Comparison of ENCODE assay signal across 25 cellular contexts in the genomic region with DNA sequence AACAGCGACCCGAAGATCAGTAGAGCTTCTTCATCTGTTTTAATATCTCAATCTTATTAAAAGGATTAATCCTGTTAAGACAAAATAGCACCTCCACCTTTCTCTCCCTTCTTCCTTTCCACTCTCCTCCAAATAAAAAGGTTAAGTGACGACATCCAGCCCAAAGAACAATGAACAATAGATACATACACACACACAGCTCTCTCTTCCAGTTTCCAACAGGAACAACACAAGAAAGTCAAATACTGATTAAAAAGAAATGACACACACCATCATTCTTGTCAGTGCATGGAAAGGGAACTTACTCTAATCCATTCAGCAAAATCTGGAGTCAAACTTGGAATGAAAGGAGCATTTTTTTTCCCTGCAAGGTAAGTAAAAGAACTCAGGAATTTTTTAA. TPM values are rescaled to one million over a fixed set of nuclear protein-coding genes. Genes with fewer than 3 reads are reported as not detected.
DNase-seq lines count a peak whose midpoint lies in the region; ATAC-seq and TF ChIP-seq lines count a peak whose summit lies in the region.
"Had no signal": no experiment of that assay in that cellular context is flagged by ENCODE, and none has a peak within 500 bp of the region (broad histone marks: within the 10 kb centered on the region; RNA-seq: fewer than 3 reads in every experiment).

No MANE protein-coding gene starts in this region.

- H3K27ac ChIP-seq in DND-41 (ENCODE audit: low read length) (no peak overlapping the region), VCaP (peak overlapping the region; percentile 89)
- H3K27ac ChIP-seq: KMS-11, upper lobe of left lung had no signal

- H3K9me3 ChIP-seq in DND-41 (ENCODE audit: insufficient read depth, low read length, severe bottlenecking): no peaks in the 10 kb centered on the region
- H3K9me3 ChIP-seq: upper lobe of left lung had no signal

- no peaks in the 10 kb centered on the region for H3K36me3 Mint-ChIP-seq in endothelial cell (ENCODE audit: low read depth, unreplicated experiment)
- H3K36me3 Mint-ChIP-seq: mesothelial cell of epicardium; naive B cell; stimulated activated memory B cell treated with anti-CD40 and anti-IgM and Interleukin-4, amounts not matched to agents 10 μg/mL and 1 μg/mL and 100 μg/mL, for 72 hours had no signal

- TF ChIP-seq CTCF in DND-41 (IDR thresholded peaks at IDR 0.05; ENCODE audit: borderline replicate concordance, extremely low read depth, low read length, poor library complexity, severe bottlenecking): no peak
- TF ChIP-seq CTCF in VCaP (conservative IDR thresholded peaks at IDR 0.05): no peak
- TF ChIP-seq CTCF in endothelial cell (IDR thresholded peaks at IDR 0.05; ENCODE audit: unreplicated experiment): no peak

- H3K36me3 ChIP-seq in DND-41 (ENCODE audit: insufficient read depth, low read length): no peaks in the 10 kb centered on the region
- H3K36me3 ChIP-seq: upper lobe of left lung had no signal

- 0 out of 2 replicates have a peak overlapping the region, but pooled peaks have one; percentile 67 for H3K4me2 ChIP-seq in DND-41 (ENCODE audit: insufficient read depth, low read length)
- H3K4me2 ChIP-seq: KMS-11 had no signal

- peaks cover 16% of the 10 kb centered on the region for H3K27me3 Mint-ChIP-seq in endothelial cell (ENCODE audit: unreplicated experiment)
- H3K27me3 Mint-ChIP-seq: naive B cell; stimulated activated memory B cell treated with anti-CD40 and anti-IgM and Interleukin-4, amounts not matched to agents 10 μg/mL and 1 μg/mL and 100 μg/mL, for 72 hours had no signal

- H4K20me1 ChIP-seq in DND-41 (ENCODE audit: insufficient read depth, low read length): no peaks in the 10 kb centered on the region

- H3K4me3 Mint-ChIP-seq in endothelial cell (ENCODE audit: unreplicated experiment): peak overlapping the region; percentile 98
- H3K4me3 Mint-ChIP-seq: activated CD4-positive, alpha-beta memory T cell treated with anti-CD3 and anti-CD28 coated beads, Interleukin-2, amount 10 ng/mL, durations not matched to agents 7 days and 5 days; mesothelial cell of epicardium; stimulated activated memory B cell treated with anti-CD40 and anti-IgM and Interleukin-4, amounts not matched to agents 10 μg/mL and 1 μg/mL and 100 μg/mL, for 72 hours had no signal

- no peak overlapping the region for H2AFZ ChIP-seq in DND-41 (ENCODE audit: low read depth, low read length)

- H3K4me3 ChIP-seq in DND-41 (ENCODE audit: low read depth in 1 of 2, low read length in 2 of 2): no peak overlapping the region

- no peak for DNase-seq in DND-41
- no peak for DNase-seq in endothelial cell (ENCODE audit: low spot score)
- DNase-seq in pons (ENCODE audit: low spot score): peak; percentile 20
- no peak for DNase-seq in amygdala (lab: John Stamatoyannopoulos, UW)
- DNase-seq in amniotic stem cell (lab: John Stamatoyannopoulos, UW): no peak
- DNase-seq: activated CD4-positive, alpha-beta memory T cell treated with anti-CD3 and anti-CD28 coated beads, Interleukin-2, amount 10 ng/mL, durations not matched to agents 7 days and 5 days; activated CD4-positive, alpha-beta T cell treated with anti-CD3 and anti-CD28 coated beads for 1 hour; activated CD8-positive, alpha-beta memory T cell treated with anti-CD3 and anti-CD28 coated beads, Interleukin-2, amount 50 U/mL, for 4 hours; activated naive CD4-positive, alpha-beta T cell treated with anti-CD3 and anti-CD28 coated beads, Interleukin-2, amount 50 U/mL, for 16 hours; C1 segment of cervical spinal cord; effector CD4-positive, alpha-beta T cell; naive B cell; NCI-H1417 treated with DMSO at 0.1 percent for 48 hours; NCI-H2029 treated with DMSO at 0.1 percent for 48 hours; NCI-H2227 treated with DMSO at 0.1 percent for 48 hours; NCI-H526; occipital lobe; Right ventricle myocardium superior; T-helper 2 cell; upper lobe of left lung had no signal

- peak overlapping the region; percentile 94 for H3K27ac Mint-ChIP-seq in endothelial cell (ENCODE audit: unreplicated experiment)
- H3K27ac Mint-ChIP-seq: activated CD4-positive, alpha-beta memory T cell treated with anti-CD3 and anti-CD28 coated beads, Interleukin-2, amount 10 ng/mL, durations not matched to agents 7 days and 5 days; mesothelial cell of epicardium; stimulated activated memory B cell treated with anti-CD40 and anti-IgM and Interleukin-4, amounts not matched to agents 10 μg/mL and 1 μg/mL and 100 μg/mL, for 72 hours had no signal

- no peaks in the 10 kb centered on the region for H3K9me3 Mint-ChIP-seq in endothelial cell (ENCODE audit: unreplicated experiment)
- H3K9me3 Mint-ChIP-seq: activated CD4-positive, alpha-beta memory T cell treated with anti-CD3 and anti-CD28 coated beads, Interleukin-2, amount 10 ng/mL, durations not matched to agents 7 days and 5 days; mesothelial cell of epicardium; naive B cell; stimulated activated memory B cell treated with anti-CD40 and anti-IgM and Interleukin-4, amounts not matched to agents 10 μg/mL and 1 μg/mL and 100 μg/mL, for 72 hours had no signal

- peaks cover 33% of the 10 kb centered on the region for H3K4me1 ChIP-seq in DND-41 (ENCODE audit: insufficient read depth, low read length)

- peaks cover 27% of the 10 kb centered on the region for H3K79me2 ChIP-seq in DND-41 (ENCODE audit: insufficient read depth, low read length)

- H3K9ac ChIP-seq in DND-41 (ENCODE audit: low read depth, low read length): no peak overlapping the region
- H3K9ac ChIP-seq: KMS-11 had no signal

- peaks cover 43% of the 10 kb centered on the region for H3K4me1 Mint-ChIP-seq in endothelial cell (ENCODE audit: unreplicated experiment)

- ATAC-seq in DND-41 (ENCODE audit: insufficient read depth, low read depth): no peak
- ATAC-seq in GM18858 (IDR thresholded peaks at IDR 0.05; ENCODE audit: unreplicated experiment): no peak
- ATAC-seq: stimulated activated memory B cell treated with anti-CD40 and anti-IgM and Interleukin-4, amounts not matched to agents 10 μg/mL and 1 μg/mL and 100 μg/mL, for 72 hours had no signal

- H3K27me3 ChIP-seq in DND-41 (ENCODE audit: insufficient read depth, low read length, poor library complexity): no peaks in the 10 kb centered on the region
- H3K27me3 ChIP-seq: upper lobe of left lung had no signal

RNA-seq across cellular contexts. Expression of gene ARL15, which starts 2.8 kb away (rescaled TPM):
- total RNA-seq in endothelial cell (ENCODE audit: unreplicated experiment): 102 TPM
